ENCODE assay signal across 33 cellular contexts in the genomic region with DNA sequence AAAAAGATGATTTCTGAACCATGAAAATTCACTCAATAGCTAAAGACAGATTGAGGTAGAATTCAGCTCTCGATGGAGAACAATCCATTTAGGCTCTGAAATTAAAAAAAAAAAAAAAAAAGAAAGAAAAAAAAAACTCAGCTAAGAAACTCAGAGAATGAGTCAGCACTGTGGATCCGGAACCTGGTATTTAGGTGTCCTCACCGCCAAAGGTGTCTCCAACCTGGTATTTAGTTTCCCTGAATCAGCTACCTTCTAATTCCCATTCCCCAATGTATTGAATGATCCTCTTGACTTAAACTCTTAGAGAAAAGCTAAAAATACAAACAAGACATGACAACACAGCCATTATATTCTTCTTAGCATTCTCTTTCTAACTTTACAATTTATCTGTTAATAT.
"Had no signal": no experiment of that assay in that cellular context is flagged by ENCODE, and none has a peak within 500 bp of the region (broad histone marks: within the 10 kb centered on the region; RNA-seq: fewer than 3 reads in every experiment).

No MANE protein-coding gene starts in this region.

- H3K4me1 ChIP-seq: adrenal gland, colonic mucosa, gastrocnemius medialis, prostate gland, sigmoid colon, uterus had no signal

- FAIRE-seq: keratinocyte, small intestine had no signal

- DNase-seq: activated CD4-positive, alpha-beta T cell treated with anti-CD3 and anti-CD28 coated beads for 48 hours; activated CD4-positive, alpha-beta T cell treated with anti-CD3 and anti-CD28 coated beads, Interleukin-2, amount 50 U/mL, for 48 hours; activated CD8-positive, alpha-beta memory T cell treated with anti-CD3 and anti-CD28 coated beads for 24 hours; activated effector memory CD4-positive, alpha-beta T cell treated with anti-CD3 and anti-CD28 coated beads, Interleukin-2, amount 50 U/mL, for 16 hours; activated naive CD4-positive, alpha-beta T cell treated with anti-CD3 and anti-CD28 coated beads for 36 hours; activated naive CD8-positive, alpha-beta T cell treated with anti-CD3 and anti-CD28 coated beads for 36 hours; activated T-cell treated with anti-CD3 and anti-CD28 coated beads, Interleukin-2, amount 50 U/mL, for 1 hour; adrenal gland; aorta; body of pancreas; cerebellar nuclear complex; colonic mucosa; dorsolateral prefrontal cortex; effector memory CD4-positive, alpha-beta T cell; erythroblast; gastrocnemius medialis; glutamatergic neuron; left cardiac atrium; midbrain; naive thymus-derived CD4-positive, alpha-beta T cell; ovary; retina; sigmoid colon; small intestine; stimulated activated CD4-positive, alpha-beta T cell treated with anti-CD3 and anti-CD28 coated beads, Interleukin-4, amount 100 ng/mL, for 24 hours; uterus had no signal

- H3K4me1 Mint-ChIP-seq: naive thymus-derived CD4-positive, alpha-beta T cell; stimulated activated effector memory CD8-positive, alpha-beta T cell treated with anti-CD3 and anti-CD28 coated beads, Interleukin-12 subunit alpha, Interleukin-12 subunit beta, amount 100 ng/mL, for 72 hours had no signal

- H3K36me3 Mint-ChIP-seq: activated naive CD8-positive, alpha-beta T cell treated with anti-CD3 and anti-CD28 coated beads for 36 hours; naive thymus-derived CD4-positive, alpha-beta T cell; stimulated activated effector memory CD8-positive, alpha-beta T cell treated with anti-CD3 and anti-CD28 coated beads, Interleukin-12 subunit alpha, Interleukin-12 subunit beta, amount 100 ng/mL, for 72 hours; type B pancreatic cell had no signal

- H3K36me3 ChIP-seq: adrenal gland, cardiac muscle cell, colonic mucosa, gastrocnemius medialis, ovary, prostate gland, sigmoid colon, uterus had no signal

- H3K4me3 ChIP-seq: adrenal gland, body of pancreas, cardiac muscle cell, colonic mucosa, dorsolateral prefrontal cortex, gastrocnemius medialis, ovary, prostate gland, sigmoid colon, uterus had no signal

- H3K9me3 Mint-ChIP-seq: activated naive CD4-positive, alpha-beta T cell treated with anti-CD3 and anti-CD28 coated beads for 36 hours; stimulated activated effector memory CD8-positive, alpha-beta T cell treated with anti-CD3 and anti-CD28 coated beads, Interleukin-12 subunit alpha, Interleukin-12 subunit beta, amount 100 ng/mL, for 72 hours; type B pancreatic cell had no signal

- H3K4me3 Mint-ChIP-seq: activated naive CD4-positive, alpha-beta T cell treated with anti-CD3 and anti-CD28 coated beads for 36 hours; activated naive CD8-positive, alpha-beta T cell treated with anti-CD3 and anti-CD28 coated beads for 36 hours; activated T-helper 1 cell treated with anti-CD3 and anti-CD28 coated beads, Interleukin-12 subunit alpha, Interleukin-12 subunit beta, Interleukin-2, Interleukin-4 antibody, amounts not matched to agents 30 ng/mL and 10 ng/mL and 1 ng/mL, durations not matched to agents 14 hours and 24 hours and 36 hours; naive thymus-derived CD4-positive, alpha-beta T cell; stimulated activated effector memory CD8-positive, alpha-beta T cell treated with anti-CD3 and anti-CD28 coated beads, Interleukin-12 subunit alpha, Interleukin-12 subunit beta, amount 100 ng/mL, for 72 hours; stimulated activated naive CD8-positive, alpha-beta T cell treated with anti-CD3 and anti-CD28 coated beads, Interleukin-15, Interleukin-2, amounts not matched to agents 100 ng/mL and 50 ng/mL, for 24 hours; type B pancreatic cell had no signal

- ATAC-seq: body of pancreas; gastrocnemius medialis; left cardiac atrium; naive thymus-derived CD4-positive, alpha-beta T cell; stimulated activated effector memory CD8-positive, alpha-beta T cell treated with anti-CD3 and anti-CD28 coated beads, Interleukin-12 subunit alpha, Interleukin-12 subunit beta, amount 100 ng/mL, for 72 hours had no signal

- H3K9me3 ChIP-seq: adrenal gland, body of pancreas, colonic mucosa, gastrocnemius medialis, ovary, prostate gland, sigmoid colon, uterus had no signal

- H3K27ac ChIP-seq: adrenal gland, body of pancreas, cardiac muscle cell, colonic mucosa, dorsolateral prefrontal cortex, gastrocnemius medialis, ovary, prostate gland, sigmoid colon, uterus had no signal

- H3K27ac Mint-ChIP-seq: activated naive CD4-positive, alpha-beta T cell treated with anti-CD3 and anti-CD28 coated beads for 36 hours; activated naive CD8-positive, alpha-beta T cell treated with anti-CD3 and anti-CD28 coated beads for 36 hours; activated T-helper 1 cell treated with anti-CD3 and anti-CD28 coated beads, Interleukin-12 subunit alpha, Interleukin-12 subunit beta, Interleukin-2, Interleukin-4 antibody, amounts not matched to agents 30 ng/mL and 10 ng/mL and 1 ng/mL, durations not matched to agents 14 hours and 24 hours and 36 hours; stimulated activated effector memory CD8-positive, alpha-beta T cell treated with anti-CD3 and anti-CD28 coated beads, Interleukin-12 subunit alpha, Interleukin-12 subunit beta, amount 100 ng/mL, for 72 hours; stimulated activated naive CD8-positive, alpha-beta T cell treated with anti-CD3 and anti-CD28 coated beads, Interleukin-15, Interleukin-2, amounts not matched to agents 100 ng/mL and 50 ng/mL, for 24 hours; type B pancreatic cell had no signal

- H3K27me3 Mint-ChIP-seq: activated naive CD8-positive, alpha-beta T cell treated with anti-CD3 and anti-CD28 coated beads for 36 hours; naive thymus-derived CD4-positive, alpha-beta T cell; stimulated activated naive CD8-positive, alpha-beta T cell treated with anti-CD3 and anti-CD28 coated beads, Interleukin-15, Interleukin-2, amounts not matched to agents 100 ng/mL and 50 ng/mL, for 24 hours; type B pancreatic cell had no signal

- H3K27me3 ChIP-seq: adrenal gland, body of pancreas, cardiac muscle cell, colonic mucosa, dorsolateral prefrontal cortex, gastrocnemius medialis, ovary, sigmoid colon, uterus had no signal
